In genomic region chr1:182249201-182249676, GRCh38 we compare ENCODE assay signal across 1 cellular context.
TF ChIP-seq lines count a peak whose summit lies in the region.

No MANE protein-coding gene starts in this region.

TF ChIP-seq in K562, 482 proteins besides CTCF, POLR2A, EP300 and RAD21 (continued from another document):
- TF ChIP-seq, protein P1, sequence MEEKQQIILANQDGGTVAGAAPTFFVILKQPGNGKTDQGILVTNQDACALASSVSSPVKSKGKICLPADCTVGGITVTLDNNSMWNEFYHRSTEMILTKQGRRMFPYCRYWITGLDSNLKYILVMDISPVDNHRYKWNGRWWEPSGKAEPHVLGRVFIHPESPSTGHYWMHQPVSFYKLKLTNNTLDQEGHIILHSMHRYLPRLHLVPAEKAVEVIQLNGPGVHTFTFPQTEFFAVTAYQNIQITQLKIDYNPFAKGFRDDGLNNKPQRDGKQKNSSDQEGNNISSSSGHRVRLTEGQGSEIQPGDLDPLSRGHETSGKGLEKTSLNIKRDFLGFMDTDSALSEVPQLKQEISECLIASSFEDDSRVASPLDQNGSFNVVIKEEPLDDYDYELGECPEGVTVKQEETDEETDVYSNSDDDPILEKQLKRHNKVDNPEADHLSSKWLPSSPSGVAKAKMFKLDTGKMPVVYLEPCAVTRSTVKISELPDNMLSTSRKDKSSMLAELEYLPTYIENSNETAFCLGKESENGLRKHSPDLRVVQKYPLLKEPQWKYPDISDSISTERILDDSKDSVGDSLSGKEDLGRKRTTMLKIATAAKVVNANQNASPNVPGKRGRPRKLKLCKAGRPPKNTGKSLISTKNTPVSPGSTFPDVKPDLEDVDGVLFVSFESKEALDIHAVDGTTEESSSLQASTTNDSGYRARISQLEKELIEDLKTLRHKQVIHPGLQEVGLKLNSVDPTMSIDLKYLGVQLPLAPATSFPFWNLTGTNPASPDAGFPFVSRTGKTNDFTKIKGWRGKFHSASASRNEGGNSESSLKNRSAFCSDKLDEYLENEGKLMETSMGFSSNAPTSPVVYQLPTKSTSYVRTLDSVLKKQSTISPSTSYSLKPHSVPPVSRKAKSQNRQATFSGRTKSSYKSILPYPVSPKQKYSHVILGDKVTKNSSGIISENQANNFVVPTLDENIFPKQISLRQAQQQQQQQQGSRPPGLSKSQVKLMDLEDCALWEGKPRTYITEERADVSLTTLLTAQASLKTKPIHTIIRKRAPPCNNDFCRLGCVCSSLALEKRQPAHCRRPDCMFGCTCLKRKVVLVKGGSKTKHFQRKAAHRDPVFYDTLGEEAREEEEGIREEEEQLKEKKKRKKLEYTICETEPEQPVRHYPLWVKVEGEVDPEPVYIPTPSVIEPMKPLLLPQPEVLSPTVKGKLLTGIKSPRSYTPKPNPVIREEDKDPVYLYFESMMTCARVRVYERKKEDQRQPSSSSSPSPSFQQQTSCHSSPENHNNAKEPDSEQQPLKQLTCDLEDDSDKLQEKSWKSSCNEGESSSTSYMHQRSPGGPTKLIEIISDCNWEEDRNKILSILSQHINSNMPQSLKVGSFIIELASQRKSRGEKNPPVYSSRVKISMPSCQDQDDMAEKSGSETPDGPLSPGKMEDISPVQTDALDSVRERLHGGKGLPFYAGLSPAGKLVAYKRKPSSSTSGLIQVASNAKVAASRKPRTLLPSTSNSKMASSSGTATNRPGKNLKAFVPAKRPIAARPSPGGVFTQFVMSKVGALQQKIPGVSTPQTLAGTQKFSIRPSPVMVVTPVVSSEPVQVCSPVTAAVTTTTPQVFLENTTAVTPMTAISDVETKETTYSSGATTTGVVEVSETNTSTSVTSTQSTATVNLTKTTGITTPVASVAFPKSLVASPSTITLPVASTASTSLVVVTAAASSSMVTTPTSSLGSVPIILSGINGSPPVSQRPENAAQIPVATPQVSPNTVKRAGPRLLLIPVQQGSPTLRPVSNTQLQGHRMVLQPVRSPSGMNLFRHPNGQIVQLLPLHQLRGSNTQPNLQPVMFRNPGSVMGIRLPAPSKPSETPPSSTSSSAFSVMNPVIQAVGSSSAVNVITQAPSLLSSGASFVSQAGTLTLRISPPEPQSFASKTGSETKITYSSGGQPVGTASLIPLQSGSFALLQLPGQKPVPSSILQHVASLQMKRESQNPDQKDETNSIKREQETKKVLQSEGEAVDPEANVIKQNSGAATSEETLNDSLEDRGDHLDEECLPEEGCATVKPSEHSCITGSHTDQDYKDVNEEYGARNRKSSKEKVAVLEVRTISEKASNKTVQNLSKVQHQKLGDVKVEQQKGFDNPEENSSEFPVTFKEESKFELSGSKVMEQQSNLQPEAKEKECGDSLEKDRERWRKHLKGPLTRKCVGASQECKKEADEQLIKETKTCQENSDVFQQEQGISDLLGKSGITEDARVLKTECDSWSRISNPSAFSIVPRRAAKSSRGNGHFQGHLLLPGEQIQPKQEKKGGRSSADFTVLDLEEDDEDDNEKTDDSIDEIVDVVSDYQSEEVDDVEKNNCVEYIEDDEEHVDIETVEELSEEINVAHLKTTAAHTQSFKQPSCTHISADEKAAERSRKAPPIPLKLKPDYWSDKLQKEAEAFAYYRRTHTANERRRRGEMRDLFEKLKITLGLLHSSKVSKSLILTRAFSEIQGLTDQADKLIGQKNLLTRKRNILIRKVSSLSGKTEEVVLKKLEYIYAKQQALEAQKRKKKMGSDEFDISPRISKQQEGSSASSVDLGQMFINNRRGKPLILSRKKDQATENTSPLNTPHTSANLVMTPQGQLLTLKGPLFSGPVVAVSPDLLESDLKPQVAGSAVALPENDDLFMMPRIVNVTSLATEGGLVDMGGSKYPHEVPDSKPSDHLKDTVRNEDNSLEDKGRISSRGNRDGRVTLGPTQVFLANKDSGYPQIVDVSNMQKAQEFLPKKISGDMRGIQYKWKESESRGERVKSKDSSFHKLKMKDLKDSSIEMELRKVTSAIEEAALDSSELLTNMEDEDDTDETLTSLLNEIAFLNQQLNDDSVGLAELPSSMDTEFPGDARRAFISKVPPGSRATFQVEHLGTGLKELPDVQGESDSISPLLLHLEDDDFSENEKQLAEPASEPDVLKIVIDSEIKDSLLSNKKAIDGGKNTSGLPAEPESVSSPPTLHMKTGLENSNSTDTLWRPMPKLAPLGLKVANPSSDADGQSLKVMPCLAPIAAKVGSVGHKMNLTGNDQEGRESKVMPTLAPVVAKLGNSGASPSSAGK (IDR thresholded peaks at IDR 0.05), result peak; percentile 85
- no peak for TF ChIP-seq DACH1 (IDR thresholded peaks at IDR 0.05; ENCODE audit: partially characterized antibody)
- TF ChIP-seq CGGBP1 (CRISPR knock-in tag; IDR thresholded peaks at IDR 0.05), result no peak
- no peak for TF ChIP-seq TARDBP (IDR thresholded peaks at IDR 0.05)
- TF ChIP-seq SMAD4 (CRISPR knock-in tag; conservative IDR thresholded peaks at IDR 0.05), result 0 out of 2 replicates have a peak, but pooled peaks have one; percentile 40
- 0 out of 4 replicates have a peak, but pooled peaks of 1 of the 2 experiments have one; percentile 35 for TF ChIP-seq RCOR1 (IDR thresholded peaks at IDR 0.05; ENCODE audit: borderline replicate concordance in 1 of 2, low read depth in 2 of 2, low read length in 2 of 2)
- TF ChIP-seq, protein P2, sequence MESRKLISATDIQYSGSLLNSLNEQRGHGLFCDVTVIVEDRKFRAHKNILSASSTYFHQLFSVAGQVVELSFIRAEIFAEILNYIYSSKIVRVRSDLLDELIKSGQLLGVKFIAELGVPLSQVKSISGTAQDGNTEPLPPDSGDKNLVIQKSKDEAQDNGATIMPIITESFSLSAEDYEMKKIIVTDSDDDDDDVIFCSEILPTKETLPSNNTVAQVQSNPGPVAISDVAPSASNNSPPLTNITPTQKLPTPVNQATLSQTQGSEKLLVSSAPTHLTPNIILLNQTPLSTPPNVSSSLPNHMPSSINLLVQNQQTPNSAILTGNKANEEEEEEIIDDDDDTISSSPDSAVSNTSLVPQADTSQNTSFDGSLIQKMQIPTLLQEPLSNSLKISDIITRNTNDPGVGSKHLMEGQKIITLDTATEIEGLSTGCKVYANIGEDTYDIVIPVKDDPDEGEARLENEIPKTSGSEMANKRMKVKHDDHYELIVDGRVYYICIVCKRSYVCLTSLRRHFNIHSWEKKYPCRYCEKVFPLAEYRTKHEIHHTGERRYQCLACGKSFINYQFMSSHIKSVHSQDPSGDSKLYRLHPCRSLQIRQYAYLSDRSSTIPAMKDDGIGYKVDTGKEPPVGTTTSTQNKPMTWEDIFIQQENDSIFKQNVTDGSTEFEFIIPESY (CRISPR knock-in tag; IDR thresholded peaks at IDR 0.05), result no peak
- peak; percentile 5; the same call in 1 of the 2 replicates for TF ChIP-seq MECOM (CRISPR knock-in tag; IDR thresholded peaks at IDR 0.05)
- no peak for TF ChIP-seq C11orf30 (IDR thresholded peaks at IDR 0.05; ENCODE audit: low read depth)
- TF ChIP-seq CXXC5 (CRISPR knock-in tag; IDR thresholded peaks at IDR 0.05), result peak; percentile 30; the same call in 1 of the 2 replicates
- no peak for TF ChIP-seq GTF2E2 (tag; IDR thresholded peaks at IDR 0.05)
- TF ChIP-seq ZNF551 (CRISPR knock-in tag; IDR thresholded peaks at IDR 0.05), result no peak
- peak; percentile 62; the same call in 1 of the 2 replicates for TF ChIP-seq DMBX1 (CRISPR knock-in tag; IDR thresholded peaks at IDR 0.05; ENCODE audit: borderline replicate concordance)
- peak; percentile 76 for TF ChIP-seq ZNF592 (IDR thresholded peaks at IDR 0.05)
- peak in 1 of 2 experiments; percentile 66; a peak in 1 of 4 replicates for TF ChIP-seq SRF (CRISPR knock-in tag; IDR thresholded peaks at IDR 0.05)
- TF ChIP-seq L3MBTL2 (IDR thresholded peaks at IDR 0.05), result peak; percentile 93
- TF ChIP-seq E2F6 (IDR thresholded peaks at IDR 0.05; ENCODE audit: borderline replicate concordance in 1 of 2, extremely low read depth in 1 of 2, insufficient read depth in 1 of 2, insufficient read length in 1 of 2, low read depth in 1 of 2, low read length in 1 of 2, poor library complexity in 1 of 2, severe bottlenecking in 1 of 2), result peak in 1 of 2 experiments; percentile 5
- no peak for TF ChIP-seq NCOA1 (IDR thresholded peaks at IDR 0.05; ENCODE audit: low read depth)
- TF ChIP-seq, protein P3, sequence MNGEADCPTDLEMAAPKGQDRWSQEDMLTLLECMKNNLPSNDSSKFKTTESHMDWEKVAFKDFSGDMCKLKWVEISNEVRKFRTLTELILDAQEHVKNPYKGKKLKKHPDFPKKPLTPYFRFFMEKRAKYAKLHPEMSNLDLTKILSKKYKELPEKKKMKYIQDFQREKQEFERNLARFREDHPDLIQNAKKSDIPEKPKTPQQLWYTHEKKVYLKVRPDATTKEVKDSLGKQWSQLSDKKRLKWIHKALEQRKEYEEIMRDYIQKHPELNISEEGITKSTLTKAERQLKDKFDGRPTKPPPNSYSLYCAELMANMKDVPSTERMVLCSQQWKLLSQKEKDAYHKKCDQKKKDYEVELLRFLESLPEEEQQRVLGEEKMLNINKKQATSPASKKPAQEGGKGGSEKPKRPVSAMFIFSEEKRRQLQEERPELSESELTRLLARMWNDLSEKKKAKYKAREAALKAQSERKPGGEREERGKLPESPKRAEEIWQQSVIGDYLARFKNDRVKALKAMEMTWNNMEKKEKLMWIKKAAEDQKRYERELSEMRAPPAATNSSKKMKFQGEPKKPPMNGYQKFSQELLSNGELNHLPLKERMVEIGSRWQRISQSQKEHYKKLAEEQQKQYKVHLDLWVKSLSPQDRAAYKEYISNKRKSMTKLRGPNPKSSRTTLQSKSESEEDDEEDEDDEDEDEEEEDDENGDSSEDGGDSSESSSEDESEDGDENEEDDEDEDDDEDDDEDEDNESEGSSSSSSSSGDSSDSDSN (IDR thresholded peaks at IDR 0.05; ENCODE audit: borderline replicate concordance in 1 of 2, low read depth in 2 of 2, low read length in 2 of 2), result peak in 1 of 2 experiments; percentile 90; a peak in 2 of 4 replicates
- TF ChIP-seq CEBPB (tag; IDR thresholded peaks at IDR 0.05), result peak; percentile 36; the same call in 1 of the 2 replicates
- no peak for TF ChIP-seq SLC30A9 (CRISPR knock-in tag; IDR thresholded peaks at IDR 0.05)
- TF ChIP-seq CTBP1 (IDR thresholded peaks at IDR 0.05; ENCODE audit: borderline replicate concordance), result peak; percentile 15; the same call in 1 of the 2 replicates
- TF ChIP-seq FOXK2 (conservative IDR thresholded peaks at IDR 0.05 in 1 of 2, IDR thresholded peaks at IDR 0.05 in 1 of 2; ENCODE audit: low read depth in 2 of 2), result 0 out of 4 replicates have a peak, but pooled peaks of 1 of the 2 experiments have one; percentile 22
